Comparison of ENCODE assay signal across 8 cellular contexts in the genomic region with DNA sequence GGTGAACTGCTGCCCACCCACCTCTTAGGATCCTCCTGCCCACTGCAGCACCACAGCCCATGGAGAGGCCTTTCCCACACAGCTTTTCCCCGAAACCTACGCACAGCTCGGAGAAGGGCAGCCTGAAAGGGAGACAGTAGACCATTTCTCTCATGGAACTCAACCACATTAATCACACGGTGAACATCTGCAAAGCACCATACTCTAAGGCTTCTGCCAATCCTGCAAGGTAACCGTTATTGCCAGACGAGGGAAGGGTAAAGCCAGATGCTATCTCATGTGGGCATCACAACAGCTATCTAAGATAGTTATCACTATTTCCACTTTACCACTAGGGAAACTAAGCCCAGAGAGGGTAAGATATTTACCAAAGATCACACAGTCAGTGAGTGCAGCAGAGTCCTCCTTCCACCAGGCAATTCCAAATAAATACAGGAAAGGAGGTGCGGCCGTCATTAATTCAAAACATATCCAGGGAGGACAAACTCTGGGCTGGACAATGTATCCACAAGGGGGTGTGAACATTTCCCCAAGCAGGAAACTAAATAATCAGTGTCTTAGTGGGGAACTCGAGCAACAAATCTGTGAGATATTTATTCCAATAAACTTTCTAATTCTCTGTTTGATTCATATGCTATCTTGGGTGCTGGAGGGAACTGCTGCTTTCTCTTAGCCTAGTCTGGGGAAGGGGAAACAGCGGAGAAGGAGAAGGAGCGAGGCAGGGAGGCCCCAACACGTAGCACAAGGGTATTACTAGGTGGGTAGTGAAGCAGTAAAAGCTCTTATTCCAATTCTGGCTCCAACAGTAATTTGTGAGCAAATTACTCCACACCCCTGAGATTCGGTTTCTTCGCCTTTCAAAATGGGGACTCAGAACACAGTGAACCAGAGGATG. TPM values are rescaled to one million over a fixed set of nuclear protein-coding genes. Genes with fewer than 3 reads are reported as not detected.
DNase-seq lines count a peak whose midpoint lies in the region; ATAC-seq and TF ChIP-seq lines count a peak whose summit lies in the region.

No MANE protein-coding gene starts in this region.

- H3K27me3 ChIP-seq in GM23248 (replicated peaks; ENCODE audit: insufficient read depth), result no peaks in the 10 kb centered on the region
- no peaks in the 10 kb centered on the region for H3K27me3 ChIP-seq in left ventricle myocardium inferior (ENCODE audit: low read depth)
- H3K27me3 ChIP-seq in spleen (replicated peaks in 1 of 7), result no peaks in the 10 kb centered on the region

- H3K4me2 ChIP-seq in GM23248 (ENCODE audit: unreplicated experiment), result peak overlapping the region; percentile 93

- H3K27ac ChIP-seq in GM23248 (peak overlapping the region; percentile 25), VCaP (peak overlapping the region; percentile 63; the same call in 1 of the 2 replicates), left ventricle myocardium inferior (replicated peaks) (peak overlapping the region; percentile 83), spleen (peak overlapping the region; percentile 16 to 87 (median 84))

- DNase-seq in GM23248, result peak; percentile 57
- no peak for DNase-seq in left ventricle myocardium inferior
- DNase-seq in spleen, result no peak
- no peak for DNase-seq in stimulated activated CD4-positive, alpha-beta T cell treated with anti-CD3 and anti-CD28 coated beads, Interleukin-4, amount 100 ng/mL, for 1 hour
- no peak for DNase-seq in activated gamma-delta T cell treated with Interleukin-2 at 50 U/mL for 16 hours

- H3K9me2 ChIP-seq in GM23248 (ENCODE audit: insufficient read depth), result no peaks in the 10 kb centered on the region

- H3K36me3 ChIP-seq in GM23248 (ENCODE audit: low read depth), result peaks cover 8% of the 10 kb centered on the region; the same call in 1 of the 2 replicates
- H3K36me3 ChIP-seq in left ventricle myocardium inferior, result peaks cover 3% of the 10 kb centered on the region
- H3K36me3 ChIP-seq in spleen, result peaks cover 0 to 31% (median 2%) of the 10 kb centered on the region in 6 donors

- no peaks in the 10 kb centered on the region; the same call in 1 of the 2 replicates for H3F3A ChIP-seq in GM23248 (ENCODE audit: insufficient read depth)

- in situ Hi-C loops in GM23248 (cut with MboI), result loop anchor here (10.0 kb wide), 1 partner anchor 222 kb away; no protein-coding TSS in a partner anchor

- peak overlapping the region; percentile 100 for H3K9ac ChIP-seq in GM23248

- H4K20me1 ChIP-seq in GM23248 (ENCODE audit: insufficient read depth), result no peaks in the 10 kb centered on the region; the same call in 1 of the 2 replicates

- intact Hi-C loops in left ventricle myocardium inferior (cut with micrococcal nuclease) (loop anchor here (10.0 kb wide), 1 partner anchor 132 kb away; no protein-coding TSS in a partner anchor), spleen (cut with DNase I; ENCODE audit: low total_unique reads) (loop anchor here (5.0 kb wide), 1 partner anchor 71 kb away; a partner anchor contains a TSS)

- peaks cover 76% of the 10 kb centered on the region for H3K79me2 ChIP-seq in GM23248 (ENCODE audit: insufficient read depth)

- no peak for ATAC-seq in GM19328 (IDR thresholded peaks at IDR 0.05; ENCODE audit: unreplicated experiment)
- no peak for ATAC-seq in GM19035 (IDR thresholded peaks at IDR 0.05; ENCODE audit: unreplicated experiment)

- 26 to 28% methylated on average over 14 of the region's 14 CpGs for WGBS in GM23248 (ENCODE audit: low coverage in 1 of 2, low lambda C conversion rate in 2 of 2, missing lambda C conversion rate in 2 of 2), 2 experiments
- 40 to 47% (median 44%) methylated on average over 14 of the region's 14 CpGs for whole genome bisulfite sequencing in spleen, 5 donors

- peaks cover 29% of the 10 kb centered on the region for H3K4me1 ChIP-seq in GM23248 (ENCODE audit: insufficient read depth)
- peaks cover 53% of the 10 kb centered on the region for H3K4me1 ChIP-seq in left ventricle myocardium inferior
- H3K4me1 ChIP-seq in spleen, result peaks cover 21 to 63% (median 41%) of the 10 kb centered on the region in 6 donors

- no peak for TF ChIP-seq POLR2A in spleen (IDR thresholded peaks at IDR 0.05)

- H2AFZ ChIP-seq in GM23248, result peak overlapping the region; percentile 87

- H3K4me3 ChIP-seq in GM23248, result peak overlapping the region; percentile 97
- H3K4me3 ChIP-seq in left ventricle myocardium inferior, result peak overlapping the region; percentile 90
- H3K4me3 ChIP-seq in spleen, result peak overlapping the region; percentile 75 to 100 (median 95)

- TF ChIP-seq CTCF in VCaP (conservative IDR thresholded peaks at IDR 0.05), result no peak
- TF ChIP-seq CTCF in left ventricle myocardium inferior (IDR thresholded peaks at IDR 0.05; ENCODE audit: borderline replicate concordance), result no peak
- no peak for TF ChIP-seq CTCF in spleen (IDR thresholded peaks at IDR 0.05 in 8 of 11, conservative IDR thresholded peaks at IDR 0.05 in 3 of 11)

- H3K9me3 ChIP-seq in GM23248 (ENCODE audit: low read depth) (no peaks in the 10 kb centered on the region), left ventricle myocardium inferior (replicated peaks) (no peaks in the 10 kb centered on the region), spleen (no peaks in the 10 kb centered on the region)

RNA-seq across cellular contexts. Expression of a gene that starts 0.7 kb away (rescaled TPM):
- 2.0 and 4.9 TPM in 2 replicates for total RNA-seq in GM23248 (2014; rRNA removed; shearing (Covaris generic))
- polyA plus RNA-seq in GM23248 (2016; fragmentation: Nextera tagmentation; extraction: Ambion mirVana) (10.8 and 12.1 TPM in 2 replicates), spleen (10 to 100 TPM; 10.3 to 13.3 (median 11.3) TPM)
- total RNA-seq in left ventricle myocardium inferior (16.4 TPM), spleen (10 to 100 TPM in 1 of 7 donors, 1 to 10 TPM in 6; 5.8 to 12.1 (median 8.1) TPM)

RNA-seq across cellular contexts. Expression of a gene that starts 0.9 kb away (rescaled TPM):
- total RNA-seq in GM23248 (2014; rRNA removed; shearing (Covaris generic)), result 39.6 and 61.6 TPM in 2 replicates
- polyA plus RNA-seq in GM23248 (2016; fragmentation: Nextera tagmentation; extraction: Ambion mirVana) (45.7 and 46.4 TPM in 2 replicates), spleen (10 to 100 TPM; 13.0 to 14.4 (median 13.2) TPM)
- total RNA-seq in left ventricle myocardium inferior (13.7 TPM), spleen (10 to 100 TPM; 26.5 to 38.8 (median 33.6) TPM)

Comparison
In these comparisons a context has a peak if more than half of its experiments do, and no peak if none do; other contexts are left out.
1. H3K27ac ChIP-seq: peak in every context shown above with its lines; median percentile 84 in spleen; 83 in left ventricle myocardium inferior; 63 in VCaP; 25 in GM23248.